13 cellular contexts compared by ENCODE assay signal in the genomic region with DNA sequence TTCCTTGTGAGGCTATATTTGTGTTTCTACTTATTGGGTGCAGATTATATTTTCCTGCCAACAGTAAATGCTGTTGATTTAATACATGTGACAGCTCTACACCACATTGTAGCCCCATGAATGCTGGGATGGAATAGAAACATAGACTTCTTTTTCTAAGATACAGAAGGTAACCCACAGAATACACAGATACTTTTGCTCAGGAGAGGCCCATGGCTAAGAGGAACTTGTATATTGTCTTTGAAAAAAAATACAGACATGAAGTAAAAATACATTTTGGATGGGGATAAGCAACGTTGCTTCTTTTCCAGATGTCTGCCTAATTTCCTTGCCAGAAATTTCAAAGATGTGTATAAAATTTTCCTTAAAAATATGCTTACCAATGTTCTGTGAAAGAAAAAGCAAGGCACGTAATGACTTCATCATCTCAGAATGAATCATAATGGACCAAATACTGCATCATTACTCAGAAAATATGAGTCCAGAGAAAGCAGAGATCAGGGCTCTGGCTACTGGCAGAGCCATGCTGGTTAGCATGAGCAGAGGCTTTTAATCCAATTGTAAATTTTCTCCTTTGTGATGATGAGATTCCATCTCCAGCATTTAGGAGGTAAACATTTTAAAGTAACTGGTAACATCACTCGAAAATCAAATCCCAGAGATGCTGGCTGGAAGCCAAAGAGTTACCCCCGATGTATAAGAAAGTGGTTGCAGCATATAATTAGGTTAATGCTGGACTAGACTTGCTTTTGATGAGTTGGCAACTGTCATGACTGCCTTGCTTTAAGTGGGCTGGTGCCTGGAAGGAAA.
DNase-seq lines count a peak whose midpoint lies in the region; TF ChIP-seq lines count a peak whose summit lies in the region.
"Had no signal": no experiment of that assay in that cellular context is flagged by ENCODE, and none has a peak within 500 bp of the region (broad histone marks: within the 10 kb centered on the region; RNA-seq: fewer than 3 reads in every experiment).

No MANE protein-coding gene starts in this region.

- peak overlapping the region; percentile 59 for H3K27ac ChIP-seq in angular gyrus (ENCODE audit: low read depth, low read length)
- H3K27ac ChIP-seq: C4-2B, vagina had no signal

- H3K36me3 Mint-ChIP-seq in endothelial cell (ENCODE audit: low read depth, unreplicated experiment) = no peaks in the 10 kb centered on the region
- H3K36me3 Mint-ChIP-seq: activated naive CD8-positive, alpha-beta T cell treated with anti-CD3 and anti-CD28 coated beads, Interleukin-2, amount 10 ng/mL, durations not matched to agents 7 days and 5 days had no signal

- no peak overlapping the region for H3K27ac Mint-ChIP-seq in endothelial cell (ENCODE audit: unreplicated experiment)
- H3K27ac Mint-ChIP-seq: activated naive CD8-positive, alpha-beta T cell treated with anti-CD3 and anti-CD28 coated beads, Interleukin-2, amount 10 ng/mL, durations not matched to agents 7 days and 5 days had no signal

- H3K9me3 Mint-ChIP-seq in endothelial cell (ENCODE audit: unreplicated experiment) = no peaks in the 10 kb centered on the region
- H3K9me3 Mint-ChIP-seq: activated naive CD8-positive, alpha-beta T cell treated with anti-CD3 and anti-CD28 coated beads, Interleukin-2, amount 10 ng/mL, durations not matched to agents 7 days and 5 days had no signal

- no peaks in the 10 kb centered on the region for H3K4me1 Mint-ChIP-seq in endothelial cell (ENCODE audit: unreplicated experiment)
- H3K4me1 Mint-ChIP-seq: activated naive CD8-positive, alpha-beta T cell treated with anti-CD3 and anti-CD28 coated beads, Interleukin-2, amount 10 ng/mL, durations not matched to agents 7 days and 5 days had no signal

- H3K4me3 Mint-ChIP-seq in endothelial cell (ENCODE audit: unreplicated experiment) = no peak overlapping the region
- H3K4me3 Mint-ChIP-seq: activated naive CD8-positive, alpha-beta T cell treated with anti-CD3 and anti-CD28 coated beads, Interleukin-2, amount 10 ng/mL, durations not matched to agents 7 days and 5 days had no signal

- DNase-seq in DMS 273 treated with DMSO at 0.1 percent for 48 hours (lab: John Stamatoyannopoulos, UW) = peak; percentile 75
- peak; percentile 9 for DNase-seq in NCI-H1092 (lab: John Stamatoyannopoulos, UW)
- DNase-seq in iris pigment epithelial cell (ENCODE audit: low read depth) = peak; percentile 25
- no peak for DNase-seq in stimulated activated CD4-positive, alpha-beta T cell treated with anti-CD3 and anti-CD28 coated beads, Interleukin-1b, Interleukin-23, amount 100 ng/mL, for 48 hours
- no peak for DNase-seq in erythroblast (lab: John Stamatoyannopoulos, UW)
- no peak for DNase-seq in stimulated activated CD4-positive, alpha-beta T cell treated with anti-CD3 and anti-CD28 coated beads, Interleukin-2, amount 100 ng/mL, for 48 hours
- no peak for DNase-seq in endothelial cell (ENCODE audit: low spot score)
- DNase-seq: activated naive CD8-positive, alpha-beta T cell treated with anti-CD3 and anti-CD28 coated beads, Interleukin-2, amount 10 ng/mL, durations not matched to agents 7 days and 5 days; H7; NCI-H2029 had no signal

- TF ChIP-seq CTCF in endothelial cell (IDR thresholded peaks at IDR 0.05; ENCODE audit: unreplicated experiment) = no peak

- no peak for TF ChIP-seq POLR2A in erythroblast (IDR thresholded peaks at IDR 0.05; ENCODE audit: low read length)

- no peaks in the 10 kb centered on the region for H3K27me3 Mint-ChIP-seq in endothelial cell (ENCODE audit: unreplicated experiment)
- H3K27me3 Mint-ChIP-seq: activated naive CD8-positive, alpha-beta T cell treated with anti-CD3 and anti-CD28 coated beads, Interleukin-2, amount 10 ng/mL, durations not matched to agents 7 days and 5 days had no signal

Comparison
In these comparisons a context has a peak if more than half of its experiments do, and no peak if none do; other contexts are left out.
1. DNase-seq: peak in DMS 273 treated with DMSO at 0.1 percent for 48 hours (single experiment), NCI-H1092 (single experiment) and iris pigment epithelial cell (single experiment); none in stimulated activated CD4-positive, alpha-beta T cell treated with anti-CD3 and anti-CD28 coated beads, Interleukin-1b, Interleukin-23, amount 100 ng/mL, for 48 hours (single experiment), erythroblast (0 of 2), stimulated activated CD4-positive, alpha-beta T cell treated with anti-CD3 and anti-CD28 coated beads, Interleukin-2, amount 100 ng/mL, for 48 hours (0 of 2) and endothelial cell (single experiment).